In the genomic region with DNA sequence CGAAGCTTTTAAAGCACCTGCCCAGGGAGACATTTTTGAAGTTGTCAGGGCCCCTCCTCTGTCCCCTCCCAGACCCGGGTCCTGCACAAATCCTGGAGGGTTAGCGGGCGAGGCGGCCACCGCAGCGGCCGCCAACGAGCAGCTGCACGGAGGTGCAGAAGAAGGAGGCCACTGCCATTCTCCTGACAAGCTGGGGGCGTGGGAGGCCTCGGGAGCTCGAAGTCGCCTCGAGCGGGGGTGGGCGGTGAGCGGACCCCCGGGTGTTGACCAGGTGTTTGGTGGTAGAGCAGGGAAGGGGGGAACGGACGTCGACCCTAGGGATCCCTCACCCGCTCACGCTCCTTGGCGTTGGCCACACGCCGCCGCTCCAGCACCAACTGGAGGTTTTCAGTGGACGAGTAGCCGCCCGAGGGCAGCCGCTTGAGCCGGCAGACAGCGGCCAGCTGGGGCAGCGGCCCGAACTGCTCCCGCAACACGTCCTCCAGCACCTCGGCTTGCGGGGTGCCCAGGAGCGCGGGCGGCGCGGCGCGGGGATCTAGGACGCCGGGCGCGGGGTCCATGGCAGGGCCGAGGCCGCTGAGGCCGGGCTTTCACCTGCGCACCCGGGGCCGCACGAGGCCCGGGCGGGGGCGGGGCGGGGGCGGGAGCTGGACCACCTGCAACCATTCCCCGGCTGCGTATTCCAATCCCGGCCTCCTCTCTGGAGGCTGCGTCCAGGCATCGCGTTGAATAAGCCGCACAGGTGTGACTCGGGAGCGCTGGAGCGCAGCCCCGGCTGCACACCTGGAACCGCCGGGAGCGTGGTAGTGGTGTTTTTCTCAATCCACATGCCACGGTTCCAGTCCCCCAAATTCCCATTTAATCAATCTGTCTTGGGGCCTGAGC, we compare ENCODE assay signal across 10 cellular contexts. TPM values are rescaled to one million over a fixed set of nuclear protein-coding genes. Genes with fewer than 3 reads are reported as not detected.
DNase-seq lines count a peak whose midpoint lies in the region; TF ChIP-seq lines count a peak whose summit lies in the region.
"Had no signal": no experiment of that assay in that cellular context is flagged by ENCODE, and none has a peak within 500 bp of the region (broad histone marks: within the 10 kb centered on the region; RNA-seq: fewer than 3 reads in every experiment).

A gene with protein sequence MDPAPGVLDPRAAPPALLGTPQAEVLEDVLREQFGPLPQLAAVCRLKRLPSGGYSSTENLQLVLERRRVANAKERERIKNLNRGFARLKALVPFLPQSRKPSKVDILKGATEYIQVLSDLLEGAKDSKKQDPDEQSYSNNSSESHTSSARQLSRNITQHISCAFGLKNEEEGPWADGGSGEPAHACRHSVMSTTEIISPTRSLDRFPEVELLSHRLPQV (minus strand): TSS at position 565 of the 885 bp plus-strand sequence. CDS start 5 bp downstream, at position 560.

- no peak within 1 kb of the TSS for H3K27ac Mint-ChIP-seq in chondrocyte (ENCODE audit: unreplicated experiment)

- TF ChIP-seq CTCF in A673 (conservative IDR thresholded peaks at IDR 0.05; ENCODE audit: low read depth, low read length) (no peak), chondrocyte (IDR thresholded peaks at IDR 0.05) (no peak)

- peaks cover 6% of the 10 kb centered on the region for H3K4me1 Mint-ChIP-seq in chondrocyte (ENCODE audit: low read depth)

- H3K4me1 ChIP-seq in A673 (ENCODE audit: insufficient read depth, low read length, poor library complexity, severe bottlenecking) (peaks cover 3% of the 10 kb centered on the region), HUES48 (ENCODE audit: control insufficient read depth, insufficient read depth, low read length) (no peaks in the 10 kb centered on the region), muscle layer of colon (ENCODE audit: insufficient read depth, low read length) (peaks cover 4% of the 10 kb centered on the region)

- peaks cover 4% of the 10 kb centered on the region for H3K36me3 Mint-ChIP-seq in chondrocyte (ENCODE audit: low read depth)

- H3K9ac ChIP-seq in HUES48 (ENCODE audit: low read depth, low read length) (no peak within 1 kb of the TSS), muscle layer of colon (ENCODE audit: low read length) (no peak within 1 kb of the TSS)

- no peak for DNase-seq in A673 (ENCODE audit: low spot score)
- no peak for DNase-seq in chondrocyte (ENCODE audit: low spot score)
- no peak for DNase-seq in NK-92 treated with Interleukin-12 subunit alpha and Interleukin-12 subunit beta, amount 100 ng/mL, for 24 hours (lab: John Stamatoyannopoulos, UW)
- DNase-seq in stimulated activated naive CD4-positive, alpha-beta T cell treated with Interleukin-2 at 50 U/mL for 16 hours (lab: John Stamatoyannopoulos, UW): no peak
- no peak for DNase-seq in CD1c-positive myeloid dendritic cell (ENCODE audit: extremely low spot score)
- no peak for DNase-seq in HT-29 (ENCODE audit: low spot score)

- no peaks in the 10 kb centered on the region for H3K9me3 ChIP-seq in A673 (ENCODE audit: low read depth, low read length, poor library complexity, severe bottlenecking)
- H3K9me3 ChIP-seq in HUES48 (ENCODE audit: control insufficient read depth, insufficient read depth, low read length): no peaks in the 10 kb centered on the region
- H3K9me3 ChIP-seq in muscle layer of colon (ENCODE audit: low read length): no peaks in the 10 kb centered on the region

- CTCF ChIA-PET in A673 (lab: Charles Lee): interaction anchor here (0.6 to 0.8 kb wide), 5 partner anchors 20 to 428 kb away, joined by 3 to 7 read pairs (median 5); no protein-coding TSS in a partner anchor

- H3K4me3 ChIP-seq in A673 (ENCODE audit: low read depth, low read length, poor library complexity, severe bottlenecking): peak within 1 kb of the TSS; percentile 36
- peak within 1 kb of the TSS; percentile 38 for H3K4me3 ChIP-seq in HUES48 (ENCODE audit: low read depth, low read length)
- H3K4me3 ChIP-seq in muscle layer of colon (ENCODE audit: low read depth in 1 of 2, low read length in 2 of 2): peak within 1 kb of the TSS; percentile 23 to 49

- peaks cover 66% of the 10 kb centered on the region for H3K27me3 Mint-ChIP-seq in chondrocyte (ENCODE audit: low read depth)

- peaks cover 6% of the 10 kb centered on the region for H3K9me3 Mint-ChIP-seq in chondrocyte (ENCODE audit: low read depth)

- H3K27me3 ChIP-seq in A673 (replicated peaks; ENCODE audit: insufficient read depth, low read depth, low read length, poor library complexity): peaks cover 40% of the 10 kb centered on the region
- H3K27me3 ChIP-seq in HUES48 (ENCODE audit: control insufficient read depth, insufficient read depth, low read length): peaks cover 94% of the 10 kb centered on the region
- peaks cover 5 to 24% of the 10 kb centered on the region in 2 donors for H3K27me3 ChIP-seq in muscle layer of colon (ENCODE audit: control insufficient read depth in 1 of 2, insufficient read depth in 2 of 2, low read length in 2 of 2)

- BruUV-seq in A673 (replicated peaks; lab: Mats Ljungman, UMichigan): no TSS peak

- intact Hi-C loops in A673 (cut with micrococcal nuclease; ENCODE audit: unreplicated experiment): no loop called here

- H3K4me3 Mint-ChIP-seq in chondrocyte (ENCODE audit: unreplicated experiment): peak within 1 kb of the TSS; percentile 67

- H3K27ac ChIP-seq in A673 (ENCODE audit: low read depth, low read length, poor library complexity, severe bottlenecking): no peak within 1 kb of the TSS
- no peak within 1 kb of the TSS for H3K27ac ChIP-seq in HUES48 (ENCODE audit: low read depth, low read length)
- H3K27ac ChIP-seq in muscle layer of colon (ENCODE audit: low read depth, low read length): no peak within 1 kb of the TSS

- POLR2A ChIA-PET in A673 (lab: Charles Lee; ENCODE audit: low non-redundant PET): no interaction called here

- H3K36me3 ChIP-seq in A673 (ENCODE audit: insufficient read depth, low read length, poor library complexity, severe bottlenecking) (no peaks in the 10 kb centered on the region), HUES48 (ENCODE audit: control insufficient read depth, insufficient read depth, low read length) (no peaks in the 10 kb centered on the region), muscle layer of colon (ENCODE audit: insufficient read depth, low read length) (no peaks in the 10 kb centered on the region)

RNA-seq across cellular contexts. Expression of the gene that starts here (rescaled TPM):
- not detected in 2 replicates for total RNA-seq in A673 (2021)
- total RNA-seq in chondrocyte: not detected in 3 replicates
- total RNA-seq in HT-29 (2014; rRNA removed; shearing (Covaris generic)): not detected in 2 replicates
- total RNA-seq: NCI-H460, temporal lobe had no signal
